In genomic region chr10:89940076-89940475, GRCh38 we compare ENCODE assay signal across 24 cellular contexts.
"Had no signal": no experiment of that assay in that cellular context is flagged by ENCODE, and none has a peak within 500 bp of the region (broad histone marks: within the 10 kb centered on the region; RNA-seq: fewer than 3 reads in every experiment).

No MANE protein-coding gene starts in this region.

- H3K4me1 ChIP-seq: colonic mucosa had no signal

- H3K9me3 ChIP-seq: colonic mucosa, esophagus squamous epithelium had no signal

- DNase-seq: activated CD4-positive, alpha-beta memory T cell treated with anti-CD3 and anti-CD28 coated beads, Interleukin-2, amount 10 ng/mL, durations not matched to agents 7 days and 5 days; activated CD4-positive, alpha-beta T cell treated with anti-CD3 and anti-CD28 coated beads for 36 hours; activated CD4-positive, alpha-beta T cell treated with anti-CD3 and anti-CD28 coated beads, Interleukin-2, amount 10 ng/mL, durations not matched to agents 24 days and 14 days; activated CD4-positive, CD25-positive, alpha-beta regulatory T cell; activated CD4-positive, CD25-positive, alpha-beta regulatory T cell treated with anti-CD3 and anti-CD28 coated beads, Interleukin-2, amount 50 U/mL, for 72 hours; activated CD8-positive, alpha-beta memory T cell treated with anti-CD3 and anti-CD28 coated beads, Interleukin-2, amount 50 U/mL, for 48 hours; activated gamma-delta T cell treated with Interleukin-2 at 50 U/mL for 16 hours; activated naive CD4-positive, alpha-beta T cell treated with anti-CD3 and anti-CD28 coated beads, Interleukin-2, amount 50 U/mL, for 16 hours; activated naive CD4-positive, alpha-beta T cell treated with Interleukin-2 at 50 U/mL for 16 hours; activated T-cell treated with anti-CD3 and anti-CD28 coated beads for 4 hours; activated T-cell treated with anti-CD3 and anti-CD28 coated beads, Interleukin-2, amount 50 U/mL, for 24 hours; activated T-cell treated with anti-CD3 and anti-CD28 coated beads, Interleukin-2, amount 50 U/mL, for 72 hours; amniotic stem cell; anterior cingulate cortex; brain microvascular endothelial cell; central memory CD4-positive, alpha-beta T cell; cerebellar nuclear complex; colonic mucosa; effector CD8-positive, alpha-beta T cell; esophagus squamous epithelium; head of caudate nucleus; T-helper 2 cell had no signal

- ATAC-seq: activated CD4-positive, alpha-beta T cell treated with anti-CD3 and anti-CD28 coated beads for 36 hours; activated T-cell treated with anti-CD3 and anti-CD28 coated beads, Interleukin-2, amount 50 U/mL, for 72 hours had no signal

- H3K4me3 ChIP-seq: cardiac muscle cell, colonic mucosa, esophagus squamous epithelium had no signal

- H3K27ac ChIP-seq: brain microvascular endothelial cell, cardiac muscle cell, colonic mucosa, epithelial cell of prostate, esophagus squamous epithelium had no signal

- H3K36me3 ChIP-seq: brain microvascular endothelial cell, cardiac muscle cell, colonic mucosa, esophagus squamous epithelium had no signal

- H3K27me3 ChIP-seq: brain microvascular endothelial cell, cardiac muscle cell, colonic mucosa, esophagus squamous epithelium had no signal
